In the genomic region with DNA sequence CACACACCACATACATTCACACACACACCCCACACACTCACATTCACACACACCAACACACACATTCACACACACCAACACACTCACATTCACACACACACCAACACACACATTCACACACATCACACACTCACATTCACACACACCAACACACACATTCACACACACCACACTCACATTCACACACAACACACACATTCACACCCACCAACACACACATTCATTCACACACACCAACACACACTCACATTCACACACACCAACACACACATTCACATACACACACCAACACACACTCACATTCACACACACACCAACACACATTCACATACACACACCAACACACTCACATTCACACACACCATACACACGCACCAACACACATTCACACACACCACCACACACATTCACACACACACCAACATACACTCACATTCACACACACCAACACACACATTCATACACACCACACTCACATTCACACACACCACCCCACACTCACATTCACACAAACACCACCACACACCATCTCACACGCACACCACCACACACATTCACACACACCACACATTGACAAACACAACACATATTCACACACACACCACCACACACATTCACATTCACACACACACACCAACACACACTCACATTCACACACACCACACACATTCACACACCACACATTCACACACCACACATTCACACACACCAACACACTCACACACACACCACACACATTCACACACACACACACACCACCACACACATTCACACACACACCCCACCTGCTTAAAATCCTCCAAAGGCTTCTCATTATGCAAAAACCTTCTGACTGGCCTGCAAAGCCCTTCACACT, we compare ENCODE assay signal across 33 cellular contexts. TPM values are rescaled to one million over a fixed set of nuclear protein-coding genes. Genes with fewer than 3 reads are reported as not detected.
"Had no signal": no experiment of that assay in that cellular context is flagged by ENCODE, and none has a peak within 500 bp of the region (broad histone marks: within the 10 kb centered on the region; RNA-seq: fewer than 3 reads in every experiment).

No MANE protein-coding gene starts in this region.

- H3K4me1 ChIP-seq: colonic mucosa, gastrocnemius medialis, psoas muscle, upper lobe of right lung, vagina had no signal

- H3K9me3 ChIP-seq: colonic mucosa, gastrocnemius medialis, left lung, ovary, thoracic aorta, upper lobe of right lung, vagina had no signal

- H3K27me3 ChIP-seq: colonic mucosa, gastrocnemius medialis, left lung, ovary, tibial nerve, upper lobe of right lung, vagina had no signal

- H3K36me3 ChIP-seq: colonic mucosa, gastrocnemius medialis, left lung, ovary, spleen, thoracic aorta, tibial nerve, upper lobe of right lung, vagina had no signal

- ATAC-seq: esophagus mucosa; gastrocnemius medialis; left lung; naive thymus-derived CD8-positive, alpha-beta T cell; psoas muscle; right cardiac atrium; stimulated activated naive B cell treated with anti-CD40 and anti-IgM and Interleukin-4, amounts not matched to agents 10 μg/mL and 1 μg/mL and 100 μg/mL, for 72 hours; upper lobe of right lung had no signal

- H3K4me3 ChIP-seq: colonic mucosa, gastrocnemius medialis, left lung, ovary, psoas muscle, skin epidermis, spleen, thoracic aorta, tibial nerve, upper lobe of right lung, vagina had no signal

- FAIRE-seq: kidney had no signal

- DNase-seq: colonic mucosa; effector CD8-positive, alpha-beta T cell; endodermal cell; foreskin fibroblast; gastrocnemius medialis; head of caudate nucleus; kidney; left lung; mesenchymal stem cell; naive thymus-derived CD8-positive, alpha-beta T cell; nephron progenitor cell; occipital lobe; ovary; posterior cingulate gyrus; psoas muscle; right cardiac atrium; spleen; stimulated activated CD4-positive, alpha-beta T cell treated with anti-CD3 and anti-CD28 coated beads, Interleukin-15, amount 100 ng/mL, for 24 hours; stimulated activated CD4-positive, alpha-beta T cell treated with anti-CD3 and anti-CD28 coated beads, Interleukin-2, amount 100 ng/mL, for 48 hours; stimulated activated naive B cell treated with anti-CD40 and anti-IgM and Interleukin-4, amounts not matched to agents 10 μg/mL and 1 μg/mL and 100 μg/mL, for 72 hours; upper lobe of right lung had no signal

- H3K27ac ChIP-seq: colonic mucosa, epithelial cell of prostate, left lung, ovary, psoas muscle, spleen, thoracic aorta, tibial nerve, upper lobe of right lung, vagina had no signal

RNA-seq across cellular contexts. Expression of a gene that starts 9.0 kb away (rescaled TPM):
- total RNA-seq: colonic mucosa; endodermal cell; esophagus mucosa; gastrocnemius medialis; glomerular endothelial cell; kidney; left lung; lower leg skin; lung microvascular endothelial cell; mesothelial cell of epicardium; myocyte; naive thymus-derived CD8-positive, alpha-beta T cell; occipital lobe; ovary; psoas muscle; renal cortical epithelial cell; right cardiac atrium; spleen; thoracic aorta; tibial nerve; upper lobe of right lung; vagina had no signal
- polyA plus RNA-seq: naive thymus-derived CD8-positive, alpha-beta T cell; ovary; psoas muscle; right cardiac atrium; spleen had no signal

RNA-seq across cellular contexts. Expression of a gene that starts 47.6 kb away (rescaled TPM):
- total RNA-seq: colonic mucosa; endodermal cell; esophagus mucosa; gastrocnemius medialis; glomerular endothelial cell; kidney; left lung; lower leg skin; lung microvascular endothelial cell; mesothelial cell of epicardium; myocyte; naive thymus-derived CD8-positive, alpha-beta T cell; occipital lobe; ovary; psoas muscle; renal cortical epithelial cell; right cardiac atrium; spleen; thoracic aorta; tibial nerve; upper lobe of right lung; vagina had no signal
- polyA plus RNA-seq: naive thymus-derived CD8-positive, alpha-beta T cell; ovary; right cardiac atrium; spleen had no signal

RNA-seq across cellular contexts. Expression of a gene that starts 53.9 kb away (rescaled TPM):
- total RNA-seq: gastrocnemius medialis, lung microvascular endothelial cell, vagina had no signal
